In the genomic region with DNA sequence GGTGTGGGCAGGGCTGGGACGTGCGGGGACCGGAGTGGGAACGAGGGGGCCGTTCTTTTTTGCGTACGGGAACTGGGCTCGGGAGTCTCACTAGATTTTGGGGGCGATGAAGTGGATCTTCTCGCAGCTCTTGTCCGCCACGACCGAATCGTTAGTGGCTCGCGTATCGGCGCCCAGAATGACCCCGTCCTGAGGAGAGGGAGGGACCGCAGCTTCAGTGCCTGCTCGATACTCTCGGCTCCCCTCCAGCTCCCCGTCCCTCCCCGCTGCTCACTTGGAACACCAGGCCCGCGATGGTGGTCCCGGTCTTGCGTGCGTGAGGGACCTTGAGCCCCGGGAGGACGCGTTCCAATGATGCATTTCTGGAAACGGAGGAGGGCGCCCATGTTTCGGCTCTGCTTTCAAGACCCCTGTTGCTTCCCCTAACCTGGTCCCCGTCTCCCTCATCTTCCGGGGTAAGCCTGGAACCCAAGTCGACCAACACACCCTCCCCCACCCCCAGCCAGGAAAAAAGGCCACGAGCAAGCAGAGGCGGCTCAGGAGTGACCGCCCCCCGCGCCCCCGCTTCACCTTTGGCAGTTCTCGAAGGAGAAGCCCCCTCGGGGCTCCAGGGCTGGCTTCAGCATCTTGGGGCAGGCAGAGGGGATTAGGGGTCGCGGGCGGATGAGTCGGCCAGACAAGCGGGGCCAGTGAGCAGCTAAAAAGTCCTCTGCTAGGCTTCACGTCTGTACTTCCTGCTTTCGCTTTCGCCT, we compare ENCODE assay signal across 1 cellular context.
TF ChIP-seq lines count a peak whose summit lies in the region.

Gene PSMB10, minus strand, starts transcription at position 727 of the 752 bp plus-strand sequence. Its CDS starts 101 bp downstream, at position 626.

TF ChIP-seq in HepG2, 621 proteins besides CTCF, POLR2A, EP300 and RAD21 (continued from another document and continues in another):
- no peak for TF ChIP-seq ZBTB26 (CRISPR knock-in tag; IDR thresholded peaks at IDR 0.05; ENCODE audit: borderline replicate concordance)
- TF ChIP-seq RXRB (CRISPR knock-in tag; IDR thresholded peaks at IDR 0.05; ENCODE audit: borderline replicate concordance) = no peak
- 0 out of 2 replicates have a peak, but pooled peaks have one; percentile 13 for TF ChIP-seq ZNF740 (CRISPR knock-in tag; IDR thresholded peaks at IDR 0.05)
- 0 out of 2 replicates have a peak, but pooled peaks have one; percentile 16 for TF ChIP-seq ZNF800 (CRISPR knock-in tag; IDR thresholded peaks at IDR 0.05)
- no peak for TF ChIP-seq FOXA3 (CRISPR knock-in tag; IDR thresholded peaks at IDR 0.05)
- no peak for TF ChIP-seq SP5 (CRISPR knock-in tag; IDR thresholded peaks at IDR 0.05; ENCODE audit: borderline replicate concordance, low read depth)
- no peak for TF ChIP-seq MYNN (CRISPR knock-in tag; IDR thresholded peaks at IDR 0.05; ENCODE audit: low read depth)
- TF ChIP-seq ZSCAN22 (CRISPR knock-in tag; IDR thresholded peaks at IDR 0.05) = no peak
- TF ChIP-seq TOE1 (CRISPR knock-in tag; IDR thresholded peaks at IDR 0.05) = no peak
- no peak for TF ChIP-seq HNF1A (IDR thresholded peaks at IDR 0.05; ENCODE audit: low read depth)
- TF ChIP-seq HNF1A (CRISPR knock-in tag; IDR thresholded peaks at IDR 0.05; ENCODE audit: borderline replicate concordance) = peak; percentile 3; the same call in 1 of the 2 replicates
- 0 out of 2 replicates have a peak, but pooled peaks have one; percentile 52 for TF ChIP-seq ZNF773 (CRISPR knock-in tag; IDR thresholded peaks at IDR 0.05; ENCODE audit: borderline replicate concordance)
- TF ChIP-seq ZNF501 (CRISPR knock-in tag; IDR thresholded peaks at IDR 0.05) = no peak; the same call in 1 of the 2 replicates
- TF ChIP-seq, protein P1, sequence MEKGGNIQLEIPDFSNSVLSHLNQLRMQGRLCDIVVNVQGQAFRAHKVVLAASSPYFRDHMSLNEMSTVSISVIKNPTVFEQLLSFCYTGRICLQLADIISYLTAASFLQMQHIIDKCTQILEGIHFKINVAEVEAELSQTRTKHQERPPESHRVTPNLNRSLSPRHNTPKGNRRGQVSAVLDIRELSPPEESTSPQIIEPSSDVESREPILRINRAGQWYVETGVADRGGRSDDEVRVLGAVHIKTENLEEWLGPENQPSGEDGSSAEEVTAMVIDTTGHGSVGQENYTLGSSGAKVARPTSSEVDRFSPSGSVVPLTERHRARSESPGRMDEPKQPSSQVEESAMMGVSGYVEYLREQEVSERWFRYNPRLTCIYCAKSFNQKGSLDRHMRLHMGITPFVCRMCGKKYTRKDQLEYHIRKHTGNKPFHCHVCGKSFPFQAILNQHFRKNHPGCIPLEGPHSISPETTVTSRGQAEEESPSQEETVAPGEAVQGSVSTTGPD (CRISPR knock-in tag; IDR thresholded peaks at IDR 0.05) = no peak
- no peak for TF ChIP-seq ARHGAP35 (CRISPR knock-in tag; IDR thresholded peaks at IDR 0.05; ENCODE audit: borderline replicate concordance)
- no peak for TF ChIP-seq DR1 (CRISPR knock-in tag; IDR thresholded peaks at IDR 0.05)
- TF ChIP-seq BRD4 (CRISPR knock-in tag; IDR thresholded peaks at IDR 0.05) = peak; percentile 62; the same call in 1 of the 2 replicates
- peak in 1 of 2 experiments; percentile 0; a peak in 1 of 4 replicates for TF ChIP-seq ATF4 (CRISPR knock-in tag; IDR thresholded peaks at IDR 0.05)
- TF ChIP-seq ATAD3A (CRISPR knock-in tag; IDR thresholded peaks at IDR 0.05) = no peak
- 0 out of 2 replicates have a peak, but pooled peaks have one; percentile 8 for TF ChIP-seq ZMYM4 (CRISPR knock-in tag; IDR thresholded peaks at IDR 0.05)
- TF ChIP-seq ZSCAN20 (CRISPR knock-in tag; IDR thresholded peaks at IDR 0.05; ENCODE audit: borderline replicate concordance) = no peak; the same call in 1 of the 2 replicates
- TF ChIP-seq DNMT1 (CRISPR knock-in tag; IDR thresholded peaks at IDR 0.05) = peak; percentile 67; the same call in 1 of the 2 replicates
- TF ChIP-seq, protein P2, sequence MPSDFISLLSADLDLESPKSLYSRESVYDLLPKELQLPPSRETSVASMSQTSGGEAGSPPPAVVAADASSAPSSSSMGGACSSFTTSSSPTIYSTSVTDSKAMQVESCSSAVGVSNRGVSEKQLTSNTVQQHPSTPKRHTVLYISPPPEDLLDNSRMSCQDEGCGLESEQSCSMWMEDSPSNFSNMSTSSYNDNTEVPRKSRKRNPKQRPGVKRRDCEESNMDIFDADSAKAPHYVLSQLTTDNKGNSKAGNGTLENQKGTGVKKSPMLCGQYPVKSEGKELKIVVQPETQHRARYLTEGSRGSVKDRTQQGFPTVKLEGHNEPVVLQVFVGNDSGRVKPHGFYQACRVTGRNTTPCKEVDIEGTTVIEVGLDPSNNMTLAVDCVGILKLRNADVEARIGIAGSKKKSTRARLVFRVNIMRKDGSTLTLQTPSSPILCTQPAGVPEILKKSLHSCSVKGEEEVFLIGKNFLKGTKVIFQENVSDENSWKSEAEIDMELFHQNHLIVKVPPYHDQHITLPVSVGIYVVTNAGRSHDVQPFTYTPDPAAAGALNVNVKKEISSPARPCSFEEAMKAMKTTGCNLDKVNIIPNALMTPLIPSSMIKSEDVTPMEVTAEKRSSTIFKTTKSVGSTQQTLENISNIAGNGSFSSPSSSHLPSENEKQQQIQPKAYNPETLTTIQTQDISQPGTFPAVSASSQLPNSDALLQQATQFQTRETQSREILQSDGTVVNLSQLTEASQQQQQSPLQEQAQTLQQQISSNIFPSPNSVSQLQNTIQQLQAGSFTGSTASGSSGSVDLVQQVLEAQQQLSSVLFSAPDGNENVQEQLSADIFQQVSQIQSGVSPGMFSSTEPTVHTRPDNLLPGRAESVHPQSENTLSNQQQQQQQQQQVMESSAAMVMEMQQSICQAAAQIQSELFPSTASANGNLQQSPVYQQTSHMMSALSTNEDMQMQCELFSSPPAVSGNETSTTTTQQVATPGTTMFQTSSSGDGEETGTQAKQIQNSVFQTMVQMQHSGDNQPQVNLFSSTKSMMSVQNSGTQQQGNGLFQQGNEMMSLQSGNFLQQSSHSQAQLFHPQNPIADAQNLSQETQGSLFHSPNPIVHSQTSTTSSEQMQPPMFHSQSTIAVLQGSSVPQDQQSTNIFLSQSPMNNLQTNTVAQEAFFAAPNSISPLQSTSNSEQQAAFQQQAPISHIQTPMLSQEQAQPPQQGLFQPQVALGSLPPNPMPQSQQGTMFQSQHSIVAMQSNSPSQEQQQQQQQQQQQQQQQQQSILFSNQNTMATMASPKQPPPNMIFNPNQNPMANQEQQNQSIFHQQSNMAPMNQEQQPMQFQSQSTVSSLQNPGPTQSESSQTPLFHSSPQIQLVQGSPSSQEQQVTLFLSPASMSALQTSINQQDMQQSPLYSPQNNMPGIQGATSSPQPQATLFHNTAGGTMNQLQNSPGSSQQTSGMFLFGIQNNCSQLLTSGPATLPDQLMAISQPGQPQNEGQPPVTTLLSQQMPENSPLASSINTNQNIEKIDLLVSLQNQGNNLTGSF (CRISPR knock-in tag; IDR thresholded peaks at IDR 0.05) = peak; percentile 34; the same call in 1 of the 2 replicates
- TF ChIP-seq SRSF1 (optimal IDR thresholded peaks at IDR 0.05; ENCODE audit: low read depth, low read length) = no peak
- no peak for TF ChIP-seq ATF7 (IDR thresholded peaks at IDR 0.05)
- TF ChIP-seq ATF7 (CRISPR knock-in tag; IDR thresholded peaks at IDR 0.05) = no peak
- peak; percentile 56; the same call in 1 of the 2 replicates for TF ChIP-seq ELF1 (CRISPR knock-in tag; IDR thresholded peaks at IDR 0.05)
- no peak for TF ChIP-seq ZNF841 (CRISPR knock-in tag; IDR thresholded peaks at IDR 0.05; ENCODE audit: borderline replicate concordance)
- TF ChIP-seq AGO2 (optimal IDR thresholded peaks at IDR 0.05; ENCODE audit: low read depth, low read length) = peak; percentile 59
- TF ChIP-seq ZZZ3 (CRISPR knock-in tag; IDR thresholded peaks at IDR 0.05; ENCODE audit: borderline replicate concordance) = no peak
- no peak for TF ChIP-seq PAF1 (CRISPR knock-in tag; IDR thresholded peaks at IDR 0.05)
- TF ChIP-seq PRPF4 (IDR thresholded peaks at IDR 0.05; ENCODE audit: low read depth, low read length, poor library complexity, severe bottlenecking) = no peak
- no peak; the same call in 1 of the 2 replicates for TF ChIP-seq ATF7-NPFF (CRISPR knock-in tag; IDR thresholded peaks at IDR 0.05; ENCODE audit: low read depth)
- TF ChIP-seq, protein P3, sequence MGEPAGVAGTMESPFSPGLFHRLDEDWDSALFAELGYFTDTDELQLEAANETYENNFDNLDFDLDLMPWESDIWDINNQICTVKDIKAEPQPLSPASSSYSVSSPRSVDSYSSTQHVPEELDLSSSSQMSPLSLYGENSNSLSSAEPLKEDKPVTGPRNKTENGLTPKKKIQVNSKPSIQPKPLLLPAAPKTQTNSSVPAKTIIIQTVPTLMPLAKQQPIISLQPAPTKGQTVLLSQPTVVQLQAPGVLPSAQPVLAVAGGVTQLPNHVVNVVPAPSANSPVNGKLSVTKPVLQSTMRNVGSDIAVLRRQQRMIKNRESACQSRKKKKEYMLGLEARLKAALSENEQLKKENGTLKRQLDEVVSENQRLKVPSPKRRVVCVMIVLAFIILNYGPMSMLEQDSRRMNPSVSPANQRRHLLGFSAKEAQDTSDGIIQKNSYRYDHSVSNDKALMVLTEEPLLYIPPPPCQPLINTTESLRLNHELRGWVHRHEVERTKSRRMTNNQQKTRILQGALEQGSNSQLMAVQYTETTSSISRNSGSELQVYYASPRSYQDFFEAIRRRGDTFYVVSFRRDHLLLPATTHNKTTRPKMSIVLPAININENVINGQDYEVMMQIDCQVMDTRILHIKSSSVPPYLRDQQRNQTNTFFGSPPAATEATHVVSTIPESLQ (CRISPR knock-in tag; conservative IDR thresholded peaks at IDR 0.05) = peak; percentile 18; the same call in 1 of the 2 replicates
- no peak for TF ChIP-seq ZNF766 (CRISPR knock-in tag; IDR thresholded peaks at IDR 0.05; ENCODE audit: borderline replicate concordance)
- TF ChIP-seq ZSCAN25 (CRISPR knock-in tag; IDR thresholded peaks at IDR 0.05) = no peak; the same call in 1 of the 2 replicates
- TF ChIP-seq ZNF350 (CRISPR knock-in tag; IDR thresholded peaks at IDR 0.05; ENCODE audit: borderline replicate concordance, low read depth) = no peak; the same call in 1 of the 2 replicates
- no peak; the same call in 1 of the 2 replicates for TF ChIP-seq SALL1 (CRISPR knock-in tag; IDR thresholded peaks at IDR 0.05)
- no peak for TF ChIP-seq HOXA7 (CRISPR knock-in tag; IDR thresholded peaks at IDR 0.05)
- TF ChIP-seq ZNF75D (CRISPR knock-in tag; IDR thresholded peaks at IDR 0.05; ENCODE audit: borderline replicate concordance) = 0 out of 2 replicates have a peak, but pooled peaks have one; percentile 34
- TF ChIP-seq RFX5 (IDR thresholded peaks at IDR 0.05; ENCODE audit: low read depth, low read length) = no peak
